ENCODE assay signal across 9 cellular contexts in genomic region chr3:69320867-69321266, GRCh38.
DNase-seq lines count a peak whose midpoint lies in the region; ATAC-seq and TF ChIP-seq lines count a peak whose summit lies in the region.
"Had no signal": no experiment of that assay in that cellular context is flagged by ENCODE, and none has a peak within 500 bp of the region (broad histone marks: within the 10 kb centered on the region; RNA-seq: fewer than 3 reads in every experiment).

No MANE protein-coding gene starts in this region.

- no peak for TF ChIP-seq EP300 in gastroesophageal sphincter (IDR thresholded peaks at IDR 0.05)
- TF ChIP-seq EP300 in upper lobe of left lung (IDR thresholded peaks at IDR 0.05) = no peak

- TF ChIP-seq POLR2A in gastroesophageal sphincter (IDR thresholded peaks at IDR 0.05) (peak in 1 of 2 donors; percentile 15), upper lobe of left lung (IDR thresholded peaks at IDR 0.05) (peak in 1 of 4 donors; percentile 12)

- H3K4me3 ChIP-seq in gastroesophageal sphincter (no peak overlapping the region), upper lobe of left lung (no peak overlapping the region)

- ATAC-seq in HG03457 (IDR thresholded peaks at IDR 0.05; ENCODE audit: unreplicated experiment) = peak; percentile 62
- peak; percentile 65 for ATAC-seq in gastroesophageal sphincter
- peak; percentile 68 to 80 for ATAC-seq in upper lobe of left lung (ENCODE audit: low FRiP score in 2 of 2)
- no peak for ATAC-seq in HG02571 (IDR thresholded peaks at IDR 0.05; ENCODE audit: unreplicated experiment)

- H3K27ac ChIP-seq in gastroesophageal sphincter = peak overlapping the region in 3 of 4 donors; percentile 42 to 58 (median 49)
- H3K27ac ChIP-seq in upper lobe of left lung = peak overlapping the region; percentile 46 to 72 (median 50)
- H3K27ac ChIP-seq: 22Rv1 had no signal

- peaks cover 0 to 3% (median 0%) of the 10 kb centered on the region in 3 donors for H3K4me1 ChIP-seq in gastroesophageal sphincter
- peaks cover 29 to 41% (median 36%) of the 10 kb centered on the region in 4 donors for H3K4me1 ChIP-seq in upper lobe of left lung

- TF ChIP-seq CTCF in gastroesophageal sphincter (IDR thresholded peaks at IDR 0.05) (no peak), upper lobe of left lung (IDR thresholded peaks at IDR 0.05) (no peak)

- H3K9me3 ChIP-seq in gastroesophageal sphincter (no peaks in the 10 kb centered on the region), upper lobe of left lung (no peaks in the 10 kb centered on the region)

- peak; percentile 46 for DNase-seq in DMS 273 (lab: John Stamatoyannopoulos, UW; ENCODE audit: unreplicated experiment)
- no peak for DNase-seq in DMS 273 treated with DMSO at 0.1 percent for 48 hours (lab: John Stamatoyannopoulos, UW)
- DNase-seq in upper lobe of left lung = no peak
- DNase-seq in activated naive CD4-positive, alpha-beta T cell (lab: John Stamatoyannopoulos, UW) = no peak
- no peak for DNase-seq in AG08395 (ENCODE audit: low spot score)

- no peaks in the 10 kb centered on the region for H3K36me3 ChIP-seq in gastroesophageal sphincter
- no peaks in the 10 kb centered on the region for H3K36me3 ChIP-seq in upper lobe of left lung

- WGBS in gastroesophageal sphincter (ENCODE audit: low coverage in 1 of 2), 2 donors = 60 to 79% methylated on average over 2 to 4 of the region's 4 CpGs
- 60 to 62% methylated on average over 4 of the region's 4 CpGs for WGBS in upper lobe of left lung, 2 donors

- H3K27me3 ChIP-seq in gastroesophageal sphincter (no peaks in the 10 kb centered on the region), upper lobe of left lung (no peaks in the 10 kb centered on the region)
